Comparison of ENCODE assay signal across 8 cellular contexts in genomic region chr17:57606111-57606875, GRCh38.
DNase-seq lines count a peak whose midpoint lies in the region; ATAC-seq and TF ChIP-seq lines count a peak whose summit lies in the region.

No MANE protein-coding gene starts in this region.

- no peak for TF ChIP-seq CTCF in activated B cell treated with CpG ODN at 0.5 μM for 24 hours (IDR thresholded peaks at IDR 0.05)
- TF ChIP-seq CTCF in mesothelial cell of epicardium (IDR thresholded peaks at IDR 0.05; ENCODE audit: unreplicated experiment), result no peak

- peak overlapping the region; percentile 72 for H3K4me3 Mint-ChIP-seq in stimulated activated naive CD8-positive, alpha-beta T cell treated with anti-CD3 and anti-CD28 coated beads, Interleukin-15, Interleukin-2, amounts not matched to agents 100 ng/mL and 50 ng/mL, for 24 hours
- peak overlapping the region; percentile 72 for H3K4me3 Mint-ChIP-seq in activated B cell treated with CpG ODN at 0.5 μM for 24 hours
- H3K4me3 Mint-ChIP-seq in mesothelial cell of epicardium, result no peak overlapping the region

- peaks cover 80% of the 10 kb centered on the region for H3K4me1 Mint-ChIP-seq in stimulated activated naive CD8-positive, alpha-beta T cell treated with anti-CD3 and anti-CD28 coated beads, Interleukin-15, Interleukin-2, amounts not matched to agents 100 ng/mL and 50 ng/mL, for 24 hours (ENCODE audit: low read depth)
- peaks cover 53% of the 10 kb centered on the region for H3K4me1 Mint-ChIP-seq in activated B cell treated with CpG ODN at 0.5 μM for 24 hours
- H3K4me1 Mint-ChIP-seq in mesothelial cell of epicardium, result peaks cover 48% of the 10 kb centered on the region

- DNase-seq in stimulated activated naive CD8-positive, alpha-beta T cell treated with anti-CD3 and anti-CD28 coated beads, Interleukin-15, Interleukin-2, amounts not matched to agents 100 U/mL and 50 U/mL, for 24 hours, result no peak
- DNase-seq in activated B cell treated with CpG ODN at 0.5 μM for 24 hours (no peak), mesothelial cell of epicardium (ENCODE audit: low spot score in 2 of 2, unreplicated experiment in 2 of 2) (no peak), NCI-H2029 treated with DMSO at 0.1 percent for 48 hours (lab: John Stamatoyannopoulos, UW) (no peak), HuH-7 (ENCODE audit: low spot score) (no peak)

- no peaks in the 10 kb centered on the region for H3K36me3 Mint-ChIP-seq in stimulated activated naive CD8-positive, alpha-beta T cell treated with anti-CD3 and anti-CD28 coated beads, Interleukin-15, Interleukin-2, amounts not matched to agents 100 ng/mL and 50 ng/mL, for 24 hours (ENCODE audit: low read depth)
- H3K36me3 Mint-ChIP-seq in activated B cell treated with CpG ODN at 0.5 μM for 24 hours (ENCODE audit: low read depth) (peaks cover 2% of the 10 kb centered on the region), mesothelial cell of epicardium (no peaks in the 10 kb centered on the region)

- POLR2A ChIA-PET in activated B cell treated with CpG ODN at 0.5 μM for 24 hours (lab: Charles Lee), result interaction anchor here (0.8 to 8.2 kb wide), 9 partner anchors 17 to 349 kb away, joined by 3 to 73 read pairs (median 6); no protein-coding TSS in a partner anchor

- H3K27me3 Mint-ChIP-seq in stimulated activated naive CD8-positive, alpha-beta T cell treated with anti-CD3 and anti-CD28 coated beads, Interleukin-15, Interleukin-2, amounts not matched to agents 100 ng/mL and 50 ng/mL, for 24 hours, result no peaks in the 10 kb centered on the region
- no peaks in the 10 kb centered on the region for H3K27me3 Mint-ChIP-seq in activated B cell treated with CpG ODN at 0.5 μM for 24 hours
- H3K27me3 Mint-ChIP-seq in mesothelial cell of epicardium (ENCODE audit: low read depth), result no peaks in the 10 kb centered on the region

- no peaks in the 10 kb centered on the region for H3K9me3 Mint-ChIP-seq in stimulated activated naive CD8-positive, alpha-beta T cell treated with anti-CD3 and anti-CD28 coated beads, Interleukin-15, Interleukin-2, amounts not matched to agents 100 ng/mL and 50 ng/mL, for 24 hours
- H3K9me3 Mint-ChIP-seq in activated B cell treated with CpG ODN at 0.5 μM for 24 hours (no peaks in the 10 kb centered on the region), mesothelial cell of epicardium (no peaks in the 10 kb centered on the region)

- intact Hi-C loops in activated B cell treated with CpG ODN at 0.5 μM for 24 hours (cut with micrococcal nuclease), result no loop called here

- no peak for ATAC-seq in stimulated activated naive CD8-positive, alpha-beta T cell treated with anti-CD3 and anti-CD28 coated beads, Interleukin-15, Interleukin-2, amounts not matched to agents 100 U/mL and 50 U/mL, for 24 hours
- no peak for ATAC-seq in activated B cell treated with CpG ODN at 0.5 μM for 24 hours (ENCODE audit: low read depth)
- ATAC-seq in HG03460 (IDR thresholded peaks at IDR 0.05; ENCODE audit: unreplicated experiment), result no peak
- ATAC-seq in GM18873 (IDR thresholded peaks at IDR 0.05; ENCODE audit: low FRiP score, unreplicated experiment), result no peak

- H3K27ac Mint-ChIP-seq in stimulated activated naive CD8-positive, alpha-beta T cell treated with anti-CD3 and anti-CD28 coated beads, Interleukin-15, Interleukin-2, amounts not matched to agents 100 ng/mL and 50 ng/mL, for 24 hours, result peak overlapping the region; percentile 98
- peak overlapping the region; percentile 86 for H3K27ac Mint-ChIP-seq in activated B cell treated with CpG ODN at 0.5 μM for 24 hours
- H3K27ac Mint-ChIP-seq in mesothelial cell of epicardium, result peak overlapping the region; percentile 62

- CTCF ChIA-PET in activated B cell treated with CpG ODN at 0.5 μM for 24 hours (lab: Charles Lee), result interaction anchor here (1.0 to 4.8 kb wide), 6 partner anchors 16 to 363 kb away, joined by 3 to 42 read pairs (median 4); no protein-coding TSS in a partner anchor
